Comparison of ENCODE assay signal across 1 cellular context in the genomic region with DNA sequence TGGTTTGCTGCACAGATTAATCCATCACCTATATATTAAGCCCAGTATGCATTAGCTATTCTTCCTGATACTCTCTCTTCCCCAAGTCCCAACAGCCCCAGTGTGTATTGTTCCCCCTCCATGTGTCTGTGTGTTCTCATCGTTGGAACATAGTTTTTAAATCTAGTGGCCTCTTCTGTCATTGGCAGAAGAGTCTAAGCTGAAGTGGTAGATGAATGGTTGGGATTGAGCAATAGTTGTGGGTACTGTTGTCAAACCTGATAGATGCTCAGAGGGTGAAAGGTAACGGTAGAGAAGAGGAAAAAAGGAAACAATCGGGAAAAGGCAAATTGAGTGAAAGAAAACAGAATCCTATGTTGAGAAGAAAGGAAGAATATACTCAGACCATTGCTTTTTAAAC.
A peak's percentile ranks its signal among the peaks of the same experiment; 100 is the strongest.
TF ChIP-seq lines count a peak whose summit lies in the region.

No MANE protein-coding gene starts in this region.

TF ChIP-seq in K562, 482 proteins besides CTCF, POLR2A, EP300 and RAD21:
- TF ChIP-seq CEBPG (CRISPR knock-in tag; IDR thresholded peaks at IDR 0.05): no peak
- TF ChIP-seq CEBPG (tag; conservative IDR thresholded peaks at IDR 0.05 in 1 of 2, IDR thresholded peaks at IDR 0.05 in 1 of 2): peak in 1 of 2 experiments; percentile 31; a peak in 1 of 4 replicates
- no peak for TF ChIP-seq GATAD2B (IDR thresholded peaks at IDR 0.05; ENCODE audit: borderline replicate concordance)
- no peak for TF ChIP-seq ZC3H11A (IDR thresholded peaks at IDR 0.05; ENCODE audit: low read depth, low read length)
- TF ChIP-seq, protein P1, sequence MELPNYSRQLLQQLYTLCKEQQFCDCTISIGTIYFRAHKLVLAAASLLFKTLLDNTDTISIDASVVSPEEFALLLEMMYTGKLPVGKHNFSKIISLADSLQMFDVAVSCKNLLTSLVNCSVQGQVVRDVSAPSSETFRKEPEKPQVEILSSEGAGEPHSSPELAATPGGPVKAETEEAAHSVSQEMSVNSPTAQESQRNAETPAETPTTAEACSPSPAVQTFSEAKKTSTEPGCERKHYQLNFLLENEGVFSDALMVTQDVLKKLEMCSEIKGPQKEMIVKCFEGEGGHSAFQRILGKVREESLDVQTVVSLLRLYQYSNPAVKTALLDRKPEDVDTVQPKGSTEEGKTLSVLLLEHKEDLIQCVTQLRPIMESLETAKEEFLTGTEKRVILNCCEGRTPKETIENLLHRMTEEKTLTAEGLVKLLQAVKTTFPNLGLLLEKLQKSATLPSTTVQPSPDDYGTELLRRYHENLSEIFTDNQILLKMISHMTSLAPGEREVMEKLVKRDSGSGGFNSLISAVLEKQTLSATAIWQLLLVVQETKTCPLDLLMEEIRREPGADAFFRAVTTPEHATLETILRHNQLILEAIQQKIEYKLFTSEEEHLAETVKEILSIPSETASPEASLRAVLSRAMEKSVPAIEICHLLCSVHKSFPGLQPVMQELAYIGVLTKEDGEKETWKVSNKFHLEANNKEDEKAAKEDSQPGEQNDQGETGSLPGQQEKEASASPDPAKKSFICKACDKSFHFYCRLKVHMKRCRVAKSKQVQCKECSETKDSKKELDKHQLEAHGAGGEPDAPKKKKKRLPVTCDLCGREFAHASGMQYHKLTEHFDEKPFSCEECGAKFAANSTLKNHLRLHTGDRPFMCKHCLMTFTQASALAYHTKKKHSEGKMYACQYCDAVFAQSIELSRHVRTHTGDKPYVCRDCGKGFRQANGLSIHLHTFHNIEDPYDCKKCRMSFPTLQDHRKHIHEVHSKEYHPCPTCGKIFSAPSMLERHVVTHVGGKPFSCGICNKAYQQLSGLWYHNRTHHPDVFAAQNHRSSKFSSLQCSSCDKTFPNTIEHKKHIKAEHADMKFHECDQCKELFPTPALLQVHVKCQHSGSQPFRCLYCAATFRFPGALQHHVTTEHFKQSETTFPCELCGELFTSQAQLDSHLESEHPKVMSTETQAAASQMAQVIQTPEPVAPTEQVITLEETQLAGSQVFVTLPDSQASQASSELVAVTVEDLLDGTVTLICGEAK (IDR thresholded peaks at IDR 0.05): no peak
- TF ChIP-seq, protein P1 (CRISPR knock-in tag; IDR thresholded peaks at IDR 0.05): no peak
- TF ChIP-seq ZNF253 (CRISPR knock-in tag; conservative IDR thresholded peaks at IDR 0.05): no peak
- TF ChIP-seq TCF7L2 (IDR thresholded peaks at IDR 0.05; ENCODE audit: low read depth, low read length): no peak
- no peak for TF ChIP-seq U2AF2 (optimal IDR thresholded peaks at IDR 0.05; ENCODE audit: low read depth, low read length)
- TF ChIP-seq ZNF175 (CRISPR knock-in tag; IDR thresholded peaks at IDR 0.05; ENCODE audit: low read depth): no peak
- TF ChIP-seq CEBPB (tag; IDR thresholded peaks at IDR 0.05): peak; percentile 58; the same call in 1 of the 2 replicates
- no peak for TF ChIP-seq ZNF778 (CRISPR knock-in tag; IDR thresholded peaks at IDR 0.05)
- no peak for TF ChIP-seq CAMTA2 (CRISPR knock-in tag; conservative IDR thresholded peaks at IDR 0.05)
- TF ChIP-seq, protein P2, sequence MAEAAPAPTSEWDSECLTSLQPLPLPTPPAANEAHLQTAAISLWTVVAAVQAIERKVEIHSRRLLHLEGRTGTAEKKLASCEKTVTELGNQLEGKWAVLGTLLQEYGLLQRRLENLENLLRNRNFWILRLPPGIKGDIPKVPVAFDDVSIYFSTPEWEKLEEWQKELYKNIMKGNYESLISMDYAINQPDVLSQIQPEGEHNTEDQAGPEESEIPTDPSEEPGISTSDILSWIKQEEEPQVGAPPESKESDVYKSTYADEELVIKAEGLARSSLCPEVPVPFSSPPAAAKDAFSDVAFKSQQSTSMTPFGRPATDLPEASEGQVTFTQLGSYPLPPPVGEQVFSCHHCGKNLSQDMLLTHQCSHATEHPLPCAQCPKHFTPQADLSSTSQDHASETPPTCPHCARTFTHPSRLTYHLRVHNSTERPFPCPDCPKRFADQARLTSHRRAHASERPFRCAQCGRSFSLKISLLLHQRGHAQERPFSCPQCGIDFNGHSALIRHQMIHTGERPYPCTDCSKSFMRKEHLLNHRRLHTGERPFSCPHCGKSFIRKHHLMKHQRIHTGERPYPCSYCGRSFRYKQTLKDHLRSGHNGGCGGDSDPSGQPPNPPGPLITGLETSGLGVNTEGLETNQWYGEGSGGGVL (CRISPR knock-in tag; IDR thresholded peaks at IDR 0.05): no peak
- no peak for TF ChIP-seq SOX6 (IDR thresholded peaks at IDR 0.05)
